In the genomic region with DNA sequence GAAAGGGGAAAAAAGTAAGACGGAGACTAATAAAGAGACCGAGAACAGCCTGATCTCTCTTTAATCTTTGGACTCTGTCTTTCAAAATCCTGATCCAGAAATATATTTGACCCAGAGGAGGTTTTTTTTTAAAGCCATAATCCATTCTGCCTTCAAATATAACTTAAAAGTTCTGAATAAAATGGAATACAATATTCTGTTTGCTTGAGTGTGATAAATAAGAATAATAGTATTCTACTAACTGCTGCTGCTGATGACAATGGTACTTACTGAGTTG, we compare ENCODE assay signal across 31 cellular contexts.
"Had no signal": no experiment of that assay in that cellular context is flagged by ENCODE, and none has a peak within 500 bp of the region (broad histone marks: within the 10 kb centered on the region; RNA-seq: fewer than 3 reads in every experiment).

No MANE protein-coding gene starts in this region.

- H3K4me1 Mint-ChIP-seq: activated CD4-positive, alpha-beta T cell treated with anti-CD3 and anti-CD28 coated beads for 36 hours; activated CD4-positive, alpha-beta T cell treated with anti-CD3 and anti-CD28 coated beads, Interleukin-2, amount 10 ng/mL, durations not matched to agents 7 days and 5 days; WTC11 had no signal

- H3K4me3 Mint-ChIP-seq: activated CD4-positive, alpha-beta T cell treated with anti-CD3 and anti-CD28 coated beads for 36 hours; activated CD4-positive, alpha-beta T cell treated with anti-CD3 and anti-CD28 coated beads, Interleukin-2, amount 10 ng/mL, durations not matched to agents 7 days and 5 days; activated CD8-positive, alpha-beta T cell treated with anti-CD3 and anti-CD28 coated beads, Interleukin-2, amount 10 ng/mL, durations not matched to agents 7 days and 5 days; activated naive CD4-positive, alpha-beta T cell treated with anti-CD3 and anti-CD28 coated beads for 36 hours; activated T-cell treated with anti-CD3 and anti-CD28 coated beads, Interleukin-2, amount 50 U/mL, for 4 hours; activated T-helper 1 cell treated with anti-CD3 and anti-CD28 coated beads, Interleukin-12 subunit alpha, Interleukin-12 subunit beta, Interleukin-2, Interleukin-4 antibody, amounts not matched to agents 30 ng/mL and 10 ng/mL and 1 ng/mL, durations not matched to agents 14 hours and 24 hours and 36 hours; T-helper 1 cell treated with Interleukin-12 subunit alpha and Interleukin-12 subunit beta and Interleukin-4 antibody, amounts not matched to agents 30 μg/mL and 1 μg/mL, for 36 hours; T-helper 2 cell treated with Interferon-gamma antibody and Interleukin-4, amounts not matched to agents 5 μg/mL and 100 μg/mL, for 36 hours; WTC11 had no signal

- H3K27me3 Mint-ChIP-seq: activated CD4-positive, alpha-beta T cell treated with anti-CD3 and anti-CD28 coated beads for 36 hours; activated CD4-positive, alpha-beta T cell treated with anti-CD3 and anti-CD28 coated beads, Interleukin-2, amount 10 ng/mL, durations not matched to agents 7 days and 5 days had no signal

- H3K36me3 Mint-ChIP-seq: activated naive CD4-positive, alpha-beta T cell treated with anti-CD3 and anti-CD28 coated beads, Interleukin-2, amount 50 U/mL, for 72 hours; WTC11 had no signal

- H3K27ac Mint-ChIP-seq: activated CD4-positive, alpha-beta T cell treated with anti-CD3 and anti-CD28 coated beads for 36 hours; activated CD4-positive, alpha-beta T cell treated with anti-CD3 and anti-CD28 coated beads, Interleukin-2, amount 10 ng/mL, durations not matched to agents 7 days and 5 days; activated CD8-positive, alpha-beta T cell treated with anti-CD3 and anti-CD28 coated beads, Interleukin-2, amount 10 ng/mL, durations not matched to agents 7 days and 5 days; activated naive CD4-positive, alpha-beta T cell treated with anti-CD3 and anti-CD28 coated beads for 36 hours; activated T-helper 1 cell treated with anti-CD3 and anti-CD28 coated beads, Interleukin-12 subunit alpha, Interleukin-12 subunit beta, Interleukin-2, Interleukin-4 antibody, amounts not matched to agents 30 ng/mL and 10 ng/mL and 1 ng/mL, durations not matched to agents 14 hours and 24 hours and 36 hours; T-helper 1 cell treated with Interleukin-12 subunit alpha and Interleukin-12 subunit beta and Interleukin-4 antibody, amounts not matched to agents 30 μg/mL and 1 μg/mL, for 36 hours; T-helper 2 cell treated with Interferon-gamma antibody and Interleukin-4, amounts not matched to agents 5 μg/mL and 100 μg/mL, for 36 hours; WTC11 had no signal

- H3K36me3 ChIP-seq: adrenal gland, breast epithelium, SJCRH30 had no signal

- H3K9me3 ChIP-seq: adrenal gland, body of pancreas, breast epithelium, SJCRH30, SK-N-SH had no signal

- H3K4me3 ChIP-seq: adrenal gland, body of pancreas, breast epithelium, SJCRH30 had no signal

- H3K9me3 Mint-ChIP-seq: activated naive CD4-positive, alpha-beta T cell treated with anti-CD3 and anti-CD28 coated beads for 36 hours had no signal

- ATAC-seq: activated CD4-positive, alpha-beta T cell treated with anti-CD3 and anti-CD28 coated beads for 36 hours; activated CD4-positive, CD25-positive, alpha-beta regulatory T cell treated with anti-CD3 and anti-CD28 coated beads, Interleukin-2, amount 50 U/mL, for 24 hours; activated CD8-positive, alpha-beta T cell treated with anti-CD3 and anti-CD28 coated beads, Interleukin-2, amount 10 ng/mL, durations not matched to agents 7 days and 5 days; activated naive CD4-positive, alpha-beta T cell treated with anti-CD3 and anti-CD28 coated beads, Interleukin-2, amount 50 U/mL, for 72 hours; activated T-cell treated with anti-CD3 and anti-CD28 coated beads, Interleukin-2, amount 50 U/mL, for 4 hours; body of pancreas; Panc1; WTC11 had no signal

- DNase-seq: activated CD4-positive, alpha-beta T cell treated with anti-CD3 and anti-CD28 coated beads for 36 hours; activated CD4-positive, alpha-beta T cell treated with anti-CD3 and anti-CD28 coated beads, Interleukin-2, amount 10 ng/mL, durations not matched to agents 7 days and 5 days; activated CD4-positive, alpha-beta T cell treated with anti-CD3 and anti-CD28 coated beads, Interleukin-2, amount 50 U/mL, for 48 hours; activated CD8-positive, alpha-beta memory T cell treated with anti-CD3 and anti-CD28 coated beads, Interleukin-2, amount 50 U/mL, for 4 hours; activated CD8-positive, alpha-beta T cell treated with anti-CD3 and anti-CD28 coated beads, Interleukin-2, amount 10 ng/mL, durations not matched to agents 7 days and 5 days; activated gamma-delta T cell treated with Interleukin-2 at 50 U/mL for 16 hours; activated naive CD4-positive, alpha-beta T cell treated with anti-CD3 and anti-CD28 coated beads for 36 hours; activated T-cell treated with anti-CD3 and anti-CD28 coated beads for 4 hours; activated T-cell treated with anti-CD3 and anti-CD28 coated beads, Interleukin-2, amount 50 U/mL, for 4 hours; adrenal gland; body of pancreas; MM.1S; MV-4-11; NCI-H1092; NCI-H1436 treated with DMSO at 0.1 percent for 48 hours; NCI-H1694 treated with DMSO at 0.1 percent for 48 hours; NCI-H2029; NCI-H345; NCI-H524 treated with DMSO at 0.1 percent for 48 hours; SHP77; SJCRH30; SK-N-SH had no signal

- H3K27me3 ChIP-seq: adrenal gland, body of pancreas, breast epithelium, SJCRH30 had no signal

- H3K4me1 ChIP-seq: breast epithelium, SJCRH30 had no signal

- H3K27ac ChIP-seq: adrenal gland, body of pancreas, breast epithelium, KMS-11, SJCRH30 had no signal
